In the genomic region with DNA sequence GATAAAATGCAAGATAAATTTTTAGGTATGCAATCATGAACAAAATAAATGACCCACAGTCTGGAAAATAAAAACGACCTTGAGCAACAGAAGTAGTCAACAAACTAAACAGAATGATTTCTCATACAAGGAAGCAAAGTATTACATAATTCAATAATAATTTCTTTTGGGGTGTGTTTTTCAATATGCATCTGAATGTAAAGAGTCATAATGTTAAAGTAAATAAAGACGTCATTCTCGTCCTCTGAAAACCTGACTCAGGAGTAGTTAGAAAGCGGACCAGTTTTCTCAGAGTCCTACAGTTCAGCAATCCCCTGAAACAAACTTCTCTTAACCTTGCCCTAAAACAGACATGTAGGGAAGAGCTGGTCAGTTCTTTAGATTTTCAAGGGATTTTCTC, we compare ENCODE assay signal across 11 cellular contexts. TPM values are rescaled to one million over a fixed set of nuclear protein-coding genes. Genes with fewer than 3 reads are reported as not detected.
DNase-seq lines count a peak whose midpoint lies in the region; ATAC-seq and TF ChIP-seq lines count a peak whose summit lies in the region.
"Had no signal": no experiment of that assay in that cellular context is flagged by ENCODE, and none has a peak within 500 bp of the region (broad histone marks: within the 10 kb centered on the region; RNA-seq: fewer than 3 reads in every experiment).

No MANE protein-coding gene starts in this region.

- H3K4me1 ChIP-seq in left ventricle myocardium inferior (peaks cover 39% of the 10 kb centered on the region), heart right ventricle (peaks cover 0 to 47% (median 29%) of the 10 kb centered on the region in 9 donors)

- ATAC-seq in heart right ventricle = no peak
- no peak for ATAC-seq in GM18867 (IDR thresholded peaks at IDR 0.05; ENCODE audit: unreplicated experiment)
- ATAC-seq in GM18498 (IDR thresholded peaks at IDR 0.05; ENCODE audit: unreplicated experiment) = no peak
- ATAC-seq: activated CD8-positive, alpha-beta T cell treated with anti-CD3 and anti-CD28 coated beads for 36 hours had no signal

- intact Hi-C loops in left ventricle myocardium inferior (cut with micrococcal nuclease) = no loop called here
- intact Hi-C loops in heart right ventricle (cut with DNase I) = loop anchor here in 1 of 10 donors (5.0 kb wide), 1 partner anchor 1508 kb away; no protein-coding TSS in a partner anchor

- no peaks in the 10 kb centered on the region for H3K9me3 ChIP-seq in left ventricle myocardium inferior (replicated peaks)
- peaks cover 0 to 6% (median 0%) of the 10 kb centered on the region in 11 donors for H3K9me3 ChIP-seq in heart right ventricle

- TF ChIP-seq CTCF in left ventricle myocardium inferior (IDR thresholded peaks at IDR 0.05; ENCODE audit: borderline replicate concordance) (no peak), heart right ventricle (IDR thresholded peaks at IDR 0.05) (no peak), choroid plexus epithelial cell (conservative IDR thresholded peaks at IDR 0.05; ENCODE audit: low read depth, low read length) (no peak)

- DNase-seq in left ventricle myocardium inferior = no peak
- no peak for DNase-seq in heart right ventricle
- DNase-seq in choroid plexus epithelial cell (ENCODE audit: low read depth) = peak; percentile 49
- peak; percentile 12 to 56 for DNase-seq in lung microvascular endothelial cell (ENCODE audit: low read depth in 2 of 2)
- no peak for DNase-seq in DMS79 (lab: John Stamatoyannopoulos, UW)
- no peak for DNase-seq in stimulated activated naive CD4-positive, alpha-beta T cell treated with Interleukin-2 at 50 U/mL for 16 hours (lab: John Stamatoyannopoulos, UW)
- DNase-seq: activated CD8-positive, alpha-beta T cell treated with anti-CD3 and anti-CD28 coated beads for 36 hours; activated naive CD4-positive, alpha-beta T cell; Kasumi-1 had no signal

- H3K27ac ChIP-seq in left ventricle myocardium inferior (replicated peaks) (peak overlapping the region; percentile 72), heart right ventricle (peak overlapping the region in 5 of 10 donors; percentile 9 to 62 (median 32))

- H3K27me3 ChIP-seq in left ventricle myocardium inferior (ENCODE audit: low read depth) = no peaks in the 10 kb centered on the region
- H3K27me3 ChIP-seq in heart right ventricle = no peaks in the 10 kb centered on the region

- 54 to 58% methylated on average over 4 of the region's 4 CpGs for WGBS in heart right ventricle, 2 donors

- H3K4me3 ChIP-seq in left ventricle myocardium inferior (peak overlapping the region; percentile 24), heart right ventricle (no peak overlapping the region), choroid plexus epithelial cell (ENCODE audit: low read depth, low read length) (no peak overlapping the region)

- H3K36me3 ChIP-seq in left ventricle myocardium inferior (no peaks in the 10 kb centered on the region), heart right ventricle (no peaks in the 10 kb centered on the region)

RNA-seq across cellular contexts. Expression of gene CDC42BPA, which starts 18.6 kb away (rescaled TPM):
- total RNA-seq in left ventricle myocardium inferior (35.1 TPM), heart right ventricle (10 to 100 TPM; 22.2 to 39.5 (median 31.8) TPM), lung microvascular endothelial cell (51.6 and 79.2 TPM in 2 replicates)
- polyA plus RNA-seq in heart right ventricle = 10 to 100 TPM in 1 of 2 donors, 1 to 10 TPM in 1; 8.6 to 13.3 TPM

Comparison
In these comparisons a context has a peak if more than half of its experiments do, and no peak if none do; other contexts are left out.
1. DNase-seq: peak in choroid plexus epithelial cell (single experiment) and lung microvascular endothelial cell (2 of 2); none in left ventricle myocardium inferior (single experiment), heart right ventricle (0 of 2), DMS79 (single experiment) and stimulated activated naive CD4-positive, alpha-beta T cell treated with Interleukin-2 at 50 U/mL for 16 hours (single experiment).